In genomic region chr3:71183544-71183943, GRCh38 we compare ENCODE assay signal across 24 cellular contexts.
A peak's percentile ranks its signal among the peaks of the same experiment; 100 is the strongest.
DNase-seq lines count a peak whose midpoint lies in the region; ATAC-seq, FAIRE-seq and TF ChIP-seq lines count a peak whose summit lies in the region.
"Had no signal": no experiment of that assay in that cellular context is flagged by ENCODE, and none has a peak within 500 bp of the region (broad histone marks: within the 10 kb centered on the region; RNA-seq: fewer than 3 reads in every experiment).

No MANE protein-coding gene starts in this region.

- H3K27ac ChIP-seq in left ventricle myocardium inferior (replicated peaks) (no peak overlapping the region), DOHH2 (ENCODE audit: low read depth, low read length) (no peak overlapping the region), OCI-LY3 (ENCODE audit: low read length) (no peak overlapping the region), lower lobe of right lung (no peak overlapping the region)
- H3K27ac ChIP-seq: GM23248, HL-60 had no signal

- H3K4me2 ChIP-seq in DOHH2 (ENCODE audit: low read length) (peak overlapping the region; percentile 45), OCI-LY3 (ENCODE audit: low read length) (0 out of 2 replicates have a peak overlapping the region, but pooled peaks have one; percentile 7)

- intact Hi-C loops in Right ventricle myocardium superior (cut with DNase I): no loop called here
- intact Hi-C loops in left ventricle myocardium inferior (cut with micrococcal nuclease): no loop called here
- intact Hi-C loops in lower lobe of right lung (cut with DNase I): no loop called here

- H3K27me3 ChIP-seq in left ventricle myocardium inferior (ENCODE audit: low read depth): no peaks in the 10 kb centered on the region
- H3K27me3 ChIP-seq in DOHH2 (ENCODE audit: control insufficient read depth, low read length): no peaks in the 10 kb centered on the region
- no peaks in the 10 kb centered on the region for H3K27me3 ChIP-seq in OCI-LY3 (ENCODE audit: low read depth, low read length)
- no peaks in the 10 kb centered on the region for H3K27me3 ChIP-seq in lower lobe of right lung (ENCODE audit: low read depth)

- H3K9me3 ChIP-seq in left ventricle myocardium inferior (replicated peaks) (no peaks in the 10 kb centered on the region), DOHH2 (ENCODE audit: control insufficient read depth, insufficient read depth, low read length) (no peaks in the 10 kb centered on the region), OCI-LY3 (ENCODE audit: insufficient read depth, low read length) (no peaks in the 10 kb centered on the region), lower lobe of right lung (no peaks in the 10 kb centered on the region)

- no peak for TF ChIP-seq CTCF in left ventricle myocardium inferior (IDR thresholded peaks at IDR 0.05; ENCODE audit: borderline replicate concordance)
- TF ChIP-seq CTCF in DOHH2 (IDR thresholded peaks at IDR 0.05; ENCODE audit: low read depth, low read length, poor library complexity, severe bottlenecking): no peak
- no peak for TF ChIP-seq CTCF in OCI-LY3 (IDR thresholded peaks at IDR 0.05; ENCODE audit: low read depth, low read length)
- no peak for TF ChIP-seq CTCF in lower lobe of right lung (IDR thresholded peaks at IDR 0.05)

- no peak overlapping the region for H3K9ac ChIP-seq in OCI-LY3 (ENCODE audit: low read length)
- H3K9ac ChIP-seq: GM23248 had no signal

- DNase-seq in Right ventricle myocardium superior (no peak), left ventricle myocardium inferior (no peak), urothelium cell line (ENCODE audit: low spot score) (no peak), lower lobe of right lung (no peak)
- DNase-seq: COR-L47, DMS79, GM23248, H9, MM.1S, NCI-H1092, NCI-H1436, NCI-H187 treated with DMSO at 0.1 percent for 48 hours, NCI-H2107, OCI-M1, SW 1271 had no signal

- no peaks in the 10 kb centered on the region for H3K9me3 Mint-ChIP-seq in stimulated activated memory B cell treated with anti-CD40 and anti-IgM and Interleukin-4, amounts not matched to agents 10 μg/mL and 1 μg/mL and 100 μg/mL, for 72 hours
- H3K9me3 Mint-ChIP-seq: CD14-positive monocyte, H9 had no signal

- no peaks in the 10 kb centered on the region for H4K20me1 ChIP-seq in DOHH2 (ENCODE audit: control insufficient read depth, insufficient read depth, low read depth, low read length)
- no peaks in the 10 kb centered on the region for H4K20me1 ChIP-seq in OCI-LY3 (ENCODE audit: insufficient read depth, low read length)

- no peak for FAIRE-seq in urothelium cell line (lab: Jason Lieb, UNC)
- FAIRE-seq: A204.1, HepG2, K562, RCC 7860 had no signal

- no peak overlapping the region for H2AFZ ChIP-seq in OCI-LY3 (ENCODE audit: low read depth, low read length)
- H2AFZ ChIP-seq: GM23248 had no signal

- H3K27ac Mint-ChIP-seq in stimulated activated memory B cell treated with anti-CD40 and anti-IgM and Interleukin-4, amounts not matched to agents 10 μg/mL and 1 μg/mL and 100 μg/mL, for 72 hours: peak overlapping the region; percentile 49
- H3K27ac Mint-ChIP-seq: H9 had no signal

- H3K27me3 Mint-ChIP-seq in stimulated activated memory B cell treated with anti-CD40 and anti-IgM and Interleukin-4, amounts not matched to agents 10 μg/mL and 1 μg/mL and 100 μg/mL, for 72 hours: no peaks in the 10 kb centered on the region

- H3K4me1 ChIP-seq in left ventricle myocardium inferior (peaks cover 17% of the 10 kb centered on the region), DOHH2 (ENCODE audit: control insufficient read depth, low read length) (peaks cover 27% of the 10 kb centered on the region), OCI-LY3 (ENCODE audit: low read length) (peaks cover 5% of the 10 kb centered on the region; the same call in 1 of the 2 replicates), lower lobe of right lung (no peaks in the 10 kb centered on the region)

- H3K36me3 ChIP-seq in left ventricle myocardium inferior (no peaks in the 10 kb centered on the region), DOHH2 (ENCODE audit: control insufficient read depth, low read length) (no peaks in the 10 kb centered on the region), OCI-LY3 (replicated peaks; ENCODE audit: low read depth, low read length) (no peaks in the 10 kb centered on the region), lower lobe of right lung (no peaks in the 10 kb centered on the region)

- H3K4me3 ChIP-seq in left ventricle myocardium inferior: no peak overlapping the region
- H3K4me3 ChIP-seq in DOHH2 (ENCODE audit: low read length): peak overlapping the region; percentile 12; the same call in 1 of the 2 replicates
- H3K4me3 ChIP-seq in OCI-LY3 (ENCODE audit: low read length): no peak overlapping the region
- no peak overlapping the region for H3K4me3 ChIP-seq in lower lobe of right lung
- H3K4me3 ChIP-seq: GM23248, K562 had no signal

- peaks cover 30% of the 10 kb centered on the region for H3K4me1 Mint-ChIP-seq in stimulated activated memory B cell treated with anti-CD40 and anti-IgM and Interleukin-4, amounts not matched to agents 10 μg/mL and 1 μg/mL and 100 μg/mL, for 72 hours

- no peaks in the 10 kb centered on the region for H3K9me2 ChIP-seq in DOHH2 (replicated peaks; ENCODE audit: control insufficient read depth, low read length)

- H3F3A ChIP-seq in DOHH2 (ENCODE audit: control insufficient read depth, insufficient read depth): peaks cover 4% of the 10 kb centered on the region; the same call in 1 of the 2 replicates

- ATAC-seq in Right ventricle myocardium superior (ENCODE audit: poor library complexity): peak; percentile 43
- no peak for ATAC-seq in stimulated activated memory B cell treated with anti-CD40 and anti-IgM and Interleukin-4, amounts not matched to agents 10 μg/mL and 1 μg/mL and 100 μg/mL, for 72 hours
- ATAC-seq in lower lobe of right lung: no peak
- ATAC-seq: HepG2, K562 had no signal

- H3K4me3 Mint-ChIP-seq in stimulated activated memory B cell treated with anti-CD40 and anti-IgM and Interleukin-4, amounts not matched to agents 10 μg/mL and 1 μg/mL and 100 μg/mL, for 72 hours: no peak overlapping the region
- H3K4me3 Mint-ChIP-seq: CD14-positive monocyte, H9 had no signal

- H3K79me2 ChIP-seq in DOHH2 (ENCODE audit: control insufficient read depth, low read length) (no peaks in the 10 kb centered on the region), OCI-LY3 (ENCODE audit: low read length) (no peaks in the 10 kb centered on the region)

- H3K36me3 Mint-ChIP-seq in stimulated activated memory B cell treated with anti-CD40 and anti-IgM and Interleukin-4, amounts not matched to agents 10 μg/mL and 1 μg/mL and 100 μg/mL, for 72 hours: peaks cover 12% of the 10 kb centered on the region
